ENCODE assay signal across 37 cellular contexts in the genomic region with DNA sequence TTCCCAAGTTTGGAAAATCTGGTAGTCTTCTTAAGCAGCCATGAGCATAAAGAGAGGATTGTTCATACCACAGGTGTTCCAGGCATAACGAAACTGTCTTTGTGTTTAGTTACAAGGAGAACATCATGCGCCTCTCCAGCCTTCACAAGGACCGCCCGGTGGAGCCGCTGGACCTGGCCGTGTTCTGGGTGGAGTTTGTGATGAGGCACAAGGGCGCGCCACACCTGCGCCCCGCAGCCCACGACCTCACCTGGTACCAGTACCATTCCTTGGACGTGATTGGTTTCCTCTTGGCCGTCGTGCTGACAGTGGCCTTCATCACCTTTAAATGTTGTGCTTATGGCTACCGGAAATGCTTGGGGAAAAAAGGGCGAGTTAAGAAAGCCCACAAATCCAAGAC. TPM values are rescaled to one million over a fixed set of nuclear protein-coding genes. Genes with fewer than 3 reads are reported as not detected.
"Had no signal": no experiment of that assay in that cellular context is flagged by ENCODE, and none has a peak within 500 bp of the region (broad histone marks: within the 10 kb centered on the region; RNA-seq: fewer than 3 reads in every experiment).

No MANE protein-coding gene starts in this region.

- DNase-seq: activated effector memory CD4-positive, alpha-beta T cell treated with anti-CD3 and anti-CD28 coated beads, Interleukin-2, amount 50 U/mL, for 16 hours; activated effector memory CD4-positive, alpha-beta T cell treated with Interleukin-2 at 50 U/mL for 16 hours; activated gamma-delta T cell; activated gamma-delta T cell treated with Interleukin-2 at 50 U/mL for 16 hours; activated naive CD4-positive, alpha-beta T cell; activated naive CD4-positive, alpha-beta T cell treated with anti-CD3 and anti-CD28 coated beads for 36 hours; activated naive CD4-positive, alpha-beta T cell treated with anti-CD3 and anti-CD28 coated beads, Interleukin-2, amount 10 ng/mL, durations not matched to agents 7 days and 5 days; activated naive CD4-positive, alpha-beta T cell treated with anti-CD3 and anti-CD28 coated beads, Interleukin-2, amount 50 U/mL, for 16 hours; activated naive CD8-positive, alpha-beta T cell treated with anti-CD3 and anti-CD28 coated beads for 36 hours; activated naive CD8-positive, alpha-beta T cell treated with anti-CD3 and anti-CD28 coated beads, Interleukin-2, amount 10 ng/mL, durations not matched to agents 7 days and 5 days; activated naive CD8-positive, alpha-beta T cell treated with anti-CD3 and anti-CD28 coated beads, Interleukin-2, amount 50 U/mL, for 24 hours; activated T-cell treated with anti-CD3 and anti-CD28 coated beads, Interleukin-2, amount 50 U/mL, for 1 hour; activated T-cell treated with anti-CD3 and anti-CD28 coated beads, Interleukin-2, amount 50 U/mL, for 24 hours; activated T-cell treated with anti-CD3 and anti-CD28 coated beads, Interleukin-2, amount 50 U/mL, for 4 hours; activated T-cell treated with anti-CD3 and anti-CD28 coated beads, Interleukin-2, amount 50 U/mL, for 48 hours; activated T-cell treated with anti-CD3 and anti-CD28 coated beads, Interleukin-2, amount 50 U/mL, for 72 hours; adrenal gland; amniotic stem cell; amygdala; anterior cingulate cortex; aorta; body of pancreas; brain microvascular endothelial cell; caudate nucleus; central memory CD4-positive, alpha-beta T cell; cerebellar nuclear complex had no signal

- H3K36me3 ChIP-seq: adrenal gland, ascending aorta, brain microvascular endothelial cell, breast epithelium, cardiac muscle cell had no signal

- H3K4me3 ChIP-seq: adrenal gland, ascending aorta, body of pancreas, breast epithelium, cardiac muscle cell had no signal

- FAIRE-seq: astrocyte had no signal

- H3K27me3 ChIP-seq: adrenal gland, ascending aorta, body of pancreas, brain microvascular endothelial cell, breast epithelium, cardiac muscle cell had no signal

RNA-seq across cellular contexts. Expression of a gene that starts 6.0 kb away (rescaled TPM):
- total RNA-seq: activated naive CD4-positive, alpha-beta T cell treated with anti-CD3 and anti-CD28 coated beads for 36 hours; activated naive CD4-positive, alpha-beta T cell treated with anti-CD3 and anti-CD28 coated beads, Interleukin-2, amount 50 U/mL, for 72 hours; activated naive CD8-positive, alpha-beta T cell treated with anti-CD3 and anti-CD28 coated beads for 36 hours; activated naive CD8-positive, alpha-beta T cell treated with anti-CD3 and anti-CD28 coated beads, Interleukin-2, amount 10 ng/mL, durations not matched to agents 7 days and 5 days; activated T-cell treated with anti-CD3 and anti-CD28 coated beads, Interleukin-2, amount 50 U/mL, for 4 hours; activated T-cell treated with anti-CD3 and anti-CD28 coated beads, Interleukin-2, amount 50 U/mL, for 72 hours; activated T-helper 1 cell treated with anti-CD3 and anti-CD28 coated beads, Interleukin-12 subunit alpha, Interleukin-12 subunit beta, Interleukin-2, Interleukin-4 antibody, amounts not matched to agents 30 ng/mL and 10 ng/mL and 1 ng/mL, durations not matched to agents 14 hours and 24 hours and 36 hours; activated T-helper 17 cell treated with anti-CD3 and anti-CD28 coated beads, Interleukin-2, amount 50 U/mL, for 72 hours; activated T-helper 2 cell treated with anti-CD3 and anti-CD28 coated beads, Interferon-gamma antibody, Interleukin-2, Interleukin-4, amounts not matched to agents 10 μg/mL and 5 μg/mL and 100 μg/mL, durations not matched to agents 14 hours and 24 hours and 36 hours; adrenal gland; aorta; ascending aorta; astrocyte; body of pancreas; breast epithelium; cardiac septum; cerebellum; chondrocyte had no signal

RNA-seq across cellular contexts. Expression of a gene that starts 12.1 kb away (rescaled TPM):
- total RNA-seq: activated naive CD4-positive, alpha-beta T cell treated with anti-CD3 and anti-CD28 coated beads for 36 hours; activated naive CD4-positive, alpha-beta T cell treated with anti-CD3 and anti-CD28 coated beads, Interleukin-2, amount 50 U/mL, for 72 hours; activated naive CD8-positive, alpha-beta T cell treated with anti-CD3 and anti-CD28 coated beads for 36 hours; activated naive CD8-positive, alpha-beta T cell treated with anti-CD3 and anti-CD28 coated beads, Interleukin-2, amount 10 ng/mL, durations not matched to agents 7 days and 5 days; activated T-cell treated with anti-CD3 and anti-CD28 coated beads, Interleukin-2, amount 50 U/mL, for 4 hours; activated T-cell treated with anti-CD3 and anti-CD28 coated beads, Interleukin-2, amount 50 U/mL, for 72 hours; activated T-helper 1 cell treated with anti-CD3 and anti-CD28 coated beads, Interleukin-12 subunit alpha, Interleukin-12 subunit beta, Interleukin-2, Interleukin-4 antibody, amounts not matched to agents 30 ng/mL and 10 ng/mL and 1 ng/mL, durations not matched to agents 14 hours and 24 hours and 36 hours; activated T-helper 17 cell treated with anti-CD3 and anti-CD28 coated beads, Interleukin-2, amount 50 U/mL, for 72 hours; activated T-helper 2 cell treated with anti-CD3 and anti-CD28 coated beads, Interferon-gamma antibody, Interleukin-2, Interleukin-4, amounts not matched to agents 10 μg/mL and 5 μg/mL and 100 μg/mL, durations not matched to agents 14 hours and 24 hours and 36 hours; aorta; ascending aorta; astrocyte; body of pancreas; breast epithelium; cardiac muscle cell; cardiac septum; cerebellum; chondrocyte had no signal

RNA-seq across cellular contexts. Expression of a gene that starts 43.3 kb away (rescaled TPM):
- total RNA-seq: activated naive CD4-positive, alpha-beta T cell treated with anti-CD3 and anti-CD28 coated beads for 36 hours; activated naive CD4-positive, alpha-beta T cell treated with anti-CD3 and anti-CD28 coated beads, Interleukin-2, amount 50 U/mL, for 72 hours; activated naive CD8-positive, alpha-beta T cell treated with anti-CD3 and anti-CD28 coated beads for 36 hours; activated naive CD8-positive, alpha-beta T cell treated with anti-CD3 and anti-CD28 coated beads, Interleukin-2, amount 10 ng/mL, durations not matched to agents 7 days and 5 days; activated T-cell treated with anti-CD3 and anti-CD28 coated beads, Interleukin-2, amount 50 U/mL, for 4 hours; activated T-cell treated with anti-CD3 and anti-CD28 coated beads, Interleukin-2, amount 50 U/mL, for 72 hours; activated T-helper 1 cell treated with anti-CD3 and anti-CD28 coated beads, Interleukin-12 subunit alpha, Interleukin-12 subunit beta, Interleukin-2, Interleukin-4 antibody, amounts not matched to agents 30 ng/mL and 10 ng/mL and 1 ng/mL, durations not matched to agents 14 hours and 24 hours and 36 hours; activated T-helper 17 cell treated with anti-CD3 and anti-CD28 coated beads, Interleukin-2, amount 50 U/mL, for 72 hours; activated T-helper 2 cell treated with anti-CD3 and anti-CD28 coated beads, Interferon-gamma antibody, Interleukin-2, Interleukin-4, amounts not matched to agents 10 μg/mL and 5 μg/mL and 100 μg/mL, durations not matched to agents 14 hours and 24 hours and 36 hours; adrenal gland; aorta; ascending aorta; astrocyte; body of pancreas; cardiac muscle cell; cardiac septum; cerebellum; chondrocyte had no signal

RNA-seq across cellular contexts. Expression of a gene that starts 53.6 kb away (rescaled TPM):
- total RNA-seq: activated naive CD4-positive, alpha-beta T cell treated with anti-CD3 and anti-CD28 coated beads for 36 hours; activated naive CD4-positive, alpha-beta T cell treated with anti-CD3 and anti-CD28 coated beads, Interleukin-2, amount 50 U/mL, for 72 hours; activated naive CD8-positive, alpha-beta T cell treated with anti-CD3 and anti-CD28 coated beads for 36 hours; activated naive CD8-positive, alpha-beta T cell treated with anti-CD3 and anti-CD28 coated beads, Interleukin-2, amount 10 ng/mL, durations not matched to agents 7 days and 5 days; activated T-cell treated with anti-CD3 and anti-CD28 coated beads, Interleukin-2, amount 50 U/mL, for 4 hours; activated T-cell treated with anti-CD3 and anti-CD28 coated beads, Interleukin-2, amount 50 U/mL, for 72 hours; activated T-helper 1 cell treated with anti-CD3 and anti-CD28 coated beads, Interleukin-12 subunit alpha, Interleukin-12 subunit beta, Interleukin-2, Interleukin-4 antibody, amounts not matched to agents 30 ng/mL and 10 ng/mL and 1 ng/mL, durations not matched to agents 14 hours and 24 hours and 36 hours; activated T-helper 17 cell treated with anti-CD3 and anti-CD28 coated beads, Interleukin-2, amount 50 U/mL, for 72 hours; activated T-helper 2 cell treated with anti-CD3 and anti-CD28 coated beads, Interferon-gamma antibody, Interleukin-2, Interleukin-4, amounts not matched to agents 10 μg/mL and 5 μg/mL and 100 μg/mL, durations not matched to agents 14 hours and 24 hours and 36 hours; aorta; ascending aorta; astrocyte; breast epithelium; cardiac muscle cell; cardiac septum; cerebellum; chondrocyte had no signal

RNA-seq across cellular contexts. Expression of a gene that starts 59.4 kb away (rescaled TPM):
- total RNA-seq: activated naive CD4-positive, alpha-beta T cell treated with anti-CD3 and anti-CD28 coated beads for 36 hours; activated naive CD4-positive, alpha-beta T cell treated with anti-CD3 and anti-CD28 coated beads, Interleukin-2, amount 50 U/mL, for 72 hours; activated naive CD8-positive, alpha-beta T cell treated with anti-CD3 and anti-CD28 coated beads for 36 hours; activated naive CD8-positive, alpha-beta T cell treated with anti-CD3 and anti-CD28 coated beads, Interleukin-2, amount 10 ng/mL, durations not matched to agents 7 days and 5 days; activated T-cell treated with anti-CD3 and anti-CD28 coated beads, Interleukin-2, amount 50 U/mL, for 4 hours; activated T-cell treated with anti-CD3 and anti-CD28 coated beads, Interleukin-2, amount 50 U/mL, for 72 hours; activated T-helper 1 cell treated with anti-CD3 and anti-CD28 coated beads, Interleukin-12 subunit alpha, Interleukin-12 subunit beta, Interleukin-2, Interleukin-4 antibody, amounts not matched to agents 30 ng/mL and 10 ng/mL and 1 ng/mL, durations not matched to agents 14 hours and 24 hours and 36 hours; activated T-helper 17 cell treated with anti-CD3 and anti-CD28 coated beads, Interleukin-2, amount 50 U/mL, for 72 hours; activated T-helper 2 cell treated with anti-CD3 and anti-CD28 coated beads, Interferon-gamma antibody, Interleukin-2, Interleukin-4, amounts not matched to agents 10 μg/mL and 5 μg/mL and 100 μg/mL, durations not matched to agents 14 hours and 24 hours and 36 hours; aorta; ascending aorta; astrocyte; body of pancreas; breast epithelium; cardiac muscle cell; cardiac septum; cerebellum; chondrocyte had no signal
